1 cellular context compared by ENCODE assay signal in genomic region chr22:45268958-45269844, GRCh38.
A peak's percentile ranks its signal among the peaks of the same experiment; 100 is the strongest.
TF ChIP-seq lines count a peak whose summit lies in the region.

No MANE protein-coding gene starts in this region.

TF ChIP-seq in HepG2, 621 proteins besides CTCF, POLR2A, EP300 and RAD21 (continued from another document and continues in another):
- TF ChIP-seq, protein P1, sequence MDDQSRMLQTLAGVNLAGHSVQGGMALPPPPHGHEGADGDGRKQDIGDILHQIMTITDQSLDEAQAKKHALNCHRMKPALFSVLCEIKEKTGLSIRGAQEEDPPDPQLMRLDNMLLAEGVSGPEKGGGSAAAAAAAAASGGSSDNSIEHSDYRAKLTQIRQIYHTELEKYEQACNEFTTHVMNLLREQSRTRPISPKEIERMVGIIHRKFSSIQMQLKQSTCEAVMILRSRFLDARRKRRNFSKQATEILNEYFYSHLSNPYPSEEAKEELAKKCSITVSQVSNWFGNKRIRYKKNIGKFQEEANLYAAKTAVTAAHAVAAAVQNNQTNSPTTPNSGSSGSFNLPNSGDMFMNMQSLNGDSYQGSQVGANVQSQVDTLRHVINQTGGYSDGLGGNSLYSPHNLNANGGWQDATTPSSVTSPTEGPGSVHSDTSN (CRISPR knock-in tag; IDR thresholded peaks at IDR 0.05; ENCODE audit: borderline replicate concordance): no peak
- peak; percentile 52 for TF ChIP-seq DMAP1 (CRISPR knock-in tag; IDR thresholded peaks at IDR 0.05)
- TF ChIP-seq KMT2A (CRISPR knock-in tag; IDR thresholded peaks at IDR 0.05): peak; percentile 47; the same call in 1 of the 2 replicates
- TF ChIP-seq, protein P2, sequence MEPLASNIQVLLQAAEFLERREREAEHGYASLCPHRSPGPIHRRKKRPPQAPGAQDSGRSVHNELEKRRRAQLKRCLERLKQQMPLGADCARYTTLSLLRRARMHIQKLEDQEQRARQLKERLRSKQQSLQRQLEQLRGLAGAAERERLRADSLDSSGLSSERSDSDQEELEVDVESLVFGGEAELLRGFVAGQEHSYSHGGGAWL (CRISPR knock-in tag; IDR thresholded peaks at IDR 0.05): peak; percentile 74; the same call in 1 of the 2 replicates
- no peak for TF ChIP-seq ZNF746 (CRISPR knock-in tag; IDR thresholded peaks at IDR 0.05)
- no peak for TF ChIP-seq GLI4 (CRISPR knock-in tag; IDR thresholded peaks at IDR 0.05; ENCODE audit: borderline replicate concordance)
- TF ChIP-seq GTF2F1 (IDR thresholded peaks at IDR 0.05; ENCODE audit: low read length): no peak
- no peak; the same call in 1 of the 2 replicates for TF ChIP-seq GFI1 (CRISPR knock-in tag; IDR thresholded peaks at IDR 0.05; ENCODE audit: borderline replicate concordance)
- TF ChIP-seq TBX3 (IDR thresholded peaks at IDR 0.05; ENCODE audit: borderline replicate concordance): no peak
- no peak for TF ChIP-seq ZNF33A (CRISPR knock-in tag; IDR thresholded peaks at IDR 0.05; ENCODE audit: borderline replicate concordance)
- no peak for TF ChIP-seq ZSCAN22 (CRISPR knock-in tag; IDR thresholded peaks at IDR 0.05)
- TF ChIP-seq ZNF772 (CRISPR knock-in tag; IDR thresholded peaks at IDR 0.05): peak; percentile 77; the same call in 1 of the 2 replicates
- peak; percentile 26 for TF ChIP-seq ASH2L (IDR thresholded peaks at IDR 0.05; ENCODE audit: insufficient read length, low read depth, low read length)
- no peak for TF ChIP-seq ZFP36L2 (CRISPR knock-in tag; IDR thresholded peaks at IDR 0.05)
- peak; percentile 62; the same call in 1 of the 2 replicates for TF ChIP-seq ZNF607 (CRISPR knock-in tag; IDR thresholded peaks at IDR 0.05; ENCODE audit: borderline replicate concordance)
- TF ChIP-seq IKZF1 (IDR thresholded peaks at IDR 0.05): no peak
- TF ChIP-seq SALL1 (CRISPR knock-in tag; IDR thresholded peaks at IDR 0.05): peak; percentile 46
- no peak for TF ChIP-seq TBL1XR1 (IDR thresholded peaks at IDR 0.05; ENCODE audit: borderline replicate concordance, low read length, partially characterized antibody)
- TF ChIP-seq, protein P3, sequence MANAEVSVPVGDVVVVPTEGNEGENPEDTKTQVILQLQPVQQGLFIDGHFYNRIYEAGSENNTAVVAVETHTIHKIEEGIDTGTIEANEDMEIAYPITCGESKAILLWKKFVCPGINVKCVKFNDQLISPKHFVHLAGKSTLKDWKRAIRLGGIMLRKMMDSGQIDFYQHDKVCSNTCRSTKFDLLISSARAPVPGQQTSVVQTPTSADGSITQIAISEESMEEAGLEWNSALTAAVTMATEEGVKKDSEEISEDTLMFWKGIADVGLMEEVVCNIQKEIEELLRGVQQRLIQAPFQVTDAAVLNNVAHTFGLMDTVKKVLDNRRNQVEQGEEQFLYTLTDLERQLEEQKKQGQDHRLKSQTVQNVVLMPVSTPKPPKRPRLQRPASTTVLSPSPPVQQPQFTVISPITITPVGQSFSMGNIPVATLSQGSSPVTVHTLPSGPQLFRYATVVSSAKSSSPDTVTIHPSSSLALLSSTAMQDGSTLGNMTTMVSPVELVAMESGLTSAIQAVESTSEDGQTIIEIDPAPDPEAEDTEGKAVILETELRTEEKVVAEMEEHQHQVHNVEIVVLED (CRISPR knock-in tag; IDR thresholded peaks at IDR 0.05; ENCODE audit: borderline replicate concordance): no peak
- TF ChIP-seq RBAK (CRISPR knock-in tag; IDR thresholded peaks at IDR 0.05): no peak
- TF ChIP-seq, protein P4, sequence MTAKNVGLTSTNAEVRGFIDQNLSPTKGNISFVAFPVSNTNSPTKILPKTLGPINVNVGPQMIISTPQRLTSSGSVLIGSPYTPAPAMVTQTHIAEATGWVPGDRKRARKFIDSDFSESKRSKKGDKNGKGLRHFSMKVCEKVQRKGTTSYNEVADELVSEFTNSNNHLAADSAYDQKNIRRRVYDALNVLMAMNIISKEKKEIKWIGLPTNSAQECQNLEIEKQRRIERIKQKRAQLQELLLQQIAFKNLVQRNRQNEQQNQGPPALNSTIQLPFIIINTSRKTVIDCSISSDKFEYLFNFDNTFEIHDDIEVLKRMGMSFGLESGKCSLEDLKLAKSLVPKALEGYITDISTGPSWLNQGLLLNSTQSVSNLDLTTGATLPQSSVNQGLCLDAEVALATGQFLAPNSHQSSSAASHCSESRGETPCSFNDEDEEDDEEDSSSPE (CRISPR knock-in tag; IDR thresholded peaks at IDR 0.05): no peak; the same call in 1 of the 2 replicates
- no peak for TF ChIP-seq ZNF546 (CRISPR knock-in tag; conservative IDR thresholded peaks at IDR 0.05)
- TF ChIP-seq PHF21A (CRISPR knock-in tag; IDR thresholded peaks at IDR 0.05): peak; percentile 24; the same call in 1 of the 2 replicates
- TF ChIP-seq GATA4 (IDR thresholded peaks at IDR 0.05; ENCODE audit: borderline replicate concordance, low read depth): peak; percentile 41; the same call in 1 of the 2 replicates
- TF ChIP-seq XRCC5 (optimal IDR thresholded peaks at IDR 0.05; ENCODE audit: low read length): peak; percentile 21
- 0 out of 2 replicates have a peak, but pooled peaks have one; percentile 49 for TF ChIP-seq MEIS2 (CRISPR knock-in tag; IDR thresholded peaks at IDR 0.05)
- TF ChIP-seq ZNF616 (CRISPR knock-in tag; IDR thresholded peaks at IDR 0.05; ENCODE audit: low read depth): no peak
- TF ChIP-seq, protein P5, sequence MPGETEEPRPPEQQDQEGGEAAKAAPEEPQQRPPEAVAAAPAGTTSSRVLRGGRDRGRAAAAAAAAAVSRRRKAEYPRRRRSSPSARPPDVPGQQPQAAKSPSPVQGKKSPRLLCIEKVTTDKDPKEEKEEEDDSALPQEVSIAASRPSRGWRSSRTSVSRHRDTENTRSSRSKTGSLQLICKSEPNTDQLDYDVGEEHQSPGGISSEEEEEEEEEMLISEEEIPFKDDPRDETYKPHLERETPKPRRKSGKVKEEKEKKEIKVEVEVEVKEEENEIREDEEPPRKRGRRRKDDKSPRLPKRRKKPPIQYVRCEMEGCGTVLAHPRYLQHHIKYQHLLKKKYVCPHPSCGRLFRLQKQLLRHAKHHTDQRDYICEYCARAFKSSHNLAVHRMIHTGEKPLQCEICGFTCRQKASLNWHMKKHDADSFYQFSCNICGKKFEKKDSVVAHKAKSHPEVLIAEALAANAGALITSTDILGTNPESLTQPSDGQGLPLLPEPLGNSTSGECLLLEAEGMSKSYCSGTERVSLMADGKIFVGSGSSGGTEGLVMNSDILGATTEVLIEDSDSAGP (CRISPR knock-in tag; IDR thresholded peaks at IDR 0.05; ENCODE audit: borderline replicate concordance): peak; percentile 64; the same call in 1 of the 2 replicates
- TF ChIP-seq ATF7 (IDR thresholded peaks at IDR 0.05): no peak
- TF ChIP-seq ATF7 (CRISPR knock-in tag; IDR thresholded peaks at IDR 0.05): no peak
- no peak; the same call in 1 of the 2 replicates for TF ChIP-seq ZNF740 (CRISPR knock-in tag; IDR thresholded peaks at IDR 0.05)
- no peak for TF ChIP-seq ZNF569 (CRISPR knock-in tag; IDR thresholded peaks at IDR 0.05; ENCODE audit: borderline replicate concordance)
- no peak for TF ChIP-seq TCF12 (IDR thresholded peaks at IDR 0.05)
- no peak for TF ChIP-seq TCF12 (CRISPR knock-in tag; IDR thresholded peaks at IDR 0.05)
- TF ChIP-seq NR2F1 (CRISPR knock-in tag; IDR thresholded peaks at IDR 0.05): no peak
- TF ChIP-seq CBFB (CRISPR knock-in tag; IDR thresholded peaks at IDR 0.05): no peak
- TF ChIP-seq CCDC6 (CRISPR knock-in tag; IDR thresholded peaks at IDR 0.05): peak; percentile 40; the same call in 1 of the 2 replicates
- no peak for TF ChIP-seq ZNF460 (CRISPR knock-in tag; IDR thresholded peaks at IDR 0.05; ENCODE audit: borderline replicate concordance)
- TF ChIP-seq ZFP36L1 (CRISPR knock-in tag; IDR thresholded peaks at IDR 0.05): no peak
- TF ChIP-seq, protein P6, sequence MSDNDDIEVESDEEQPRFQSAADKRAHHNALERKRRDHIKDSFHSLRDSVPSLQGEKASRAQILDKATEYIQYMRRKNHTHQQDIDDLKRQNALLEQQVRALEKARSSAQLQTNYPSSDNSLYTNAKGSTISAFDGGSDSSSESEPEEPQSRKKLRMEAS (IDR thresholded peaks at IDR 0.05): peak; percentile 59
- TF ChIP-seq REL (CRISPR knock-in tag; conservative IDR thresholded peaks at IDR 0.05): no peak
- TF ChIP-seq, protein P7, sequence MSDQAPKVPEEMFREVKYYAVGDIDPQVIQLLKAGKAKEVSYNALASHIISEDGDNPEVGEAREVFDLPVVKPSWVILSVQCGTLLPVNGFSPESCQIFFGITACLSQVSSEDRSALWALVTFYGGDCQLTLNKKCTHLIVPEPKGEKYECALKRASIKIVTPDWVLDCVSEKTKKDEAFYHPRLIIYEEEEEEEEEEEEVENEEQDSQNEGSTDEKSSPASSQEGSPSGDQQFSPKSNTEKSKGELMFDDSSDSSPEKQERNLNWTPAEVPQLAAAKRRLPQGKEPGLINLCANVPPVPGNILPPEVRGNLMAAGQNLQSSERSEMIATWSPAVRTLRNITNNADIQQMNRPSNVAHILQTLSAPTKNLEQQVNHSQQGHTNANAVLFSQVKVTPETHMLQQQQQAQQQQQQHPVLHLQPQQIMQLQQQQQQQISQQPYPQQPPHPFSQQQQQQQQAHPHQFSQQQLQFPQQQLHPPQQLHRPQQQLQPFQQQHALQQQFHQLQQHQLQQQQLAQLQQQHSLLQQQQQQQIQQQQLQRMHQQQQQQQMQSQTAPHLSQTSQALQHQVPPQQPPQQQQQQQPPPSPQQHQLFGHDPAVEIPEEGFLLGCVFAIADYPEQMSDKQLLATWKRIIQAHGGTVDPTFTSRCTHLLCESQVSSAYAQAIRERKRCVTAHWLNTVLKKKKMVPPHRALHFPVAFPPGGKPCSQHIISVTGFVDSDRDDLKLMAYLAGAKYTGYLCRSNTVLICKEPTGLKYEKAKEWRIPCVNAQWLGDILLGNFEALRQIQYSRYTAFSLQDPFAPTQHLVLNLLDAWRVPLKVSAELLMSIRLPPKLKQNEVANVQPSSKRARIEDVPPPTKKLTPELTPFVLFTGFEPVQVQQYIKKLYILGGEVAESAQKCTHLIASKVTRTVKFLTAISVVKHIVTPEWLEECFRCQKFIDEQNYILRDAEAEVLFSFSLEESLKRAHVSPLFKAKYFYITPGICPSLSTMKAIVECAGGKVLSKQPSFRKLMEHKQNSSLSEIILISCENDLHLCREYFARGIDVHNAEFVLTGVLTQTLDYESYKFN (CRISPR knock-in tag; conservative IDR thresholded peaks at IDR 0.05): no peak
- no peak for TF ChIP-seq NR3C1 (CRISPR knock-in tag; IDR thresholded peaks at IDR 0.05)
- peak; percentile 36 for TF ChIP-seq ZFY (CRISPR knock-in tag; IDR thresholded peaks at IDR 0.05)
- no peak for TF ChIP-seq MNT (IDR thresholded peaks at IDR 0.05)
- TF ChIP-seq, protein P8, sequence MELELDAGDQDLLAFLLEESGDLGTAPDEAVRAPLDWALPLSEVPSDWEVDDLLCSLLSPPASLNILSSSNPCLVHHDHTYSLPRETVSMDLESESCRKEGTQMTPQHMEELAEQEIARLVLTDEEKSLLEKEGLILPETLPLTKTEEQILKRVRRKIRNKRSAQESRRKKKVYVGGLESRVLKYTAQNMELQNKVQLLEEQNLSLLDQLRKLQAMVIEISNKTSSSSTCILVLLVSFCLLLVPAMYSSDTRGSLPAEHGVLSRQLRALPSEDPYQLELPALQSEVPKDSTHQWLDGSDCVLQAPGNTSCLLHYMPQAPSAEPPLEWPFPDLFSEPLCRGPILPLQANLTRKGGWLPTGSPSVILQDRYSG (CRISPR knock-in tag; IDR thresholded peaks at IDR 0.05): no peak
- TF ChIP-seq MAFF (IDR thresholded peaks at IDR 0.05; ENCODE audit: low read depth, low read length): no peak
- TF ChIP-seq ZNF550 (CRISPR knock-in tag; IDR thresholded peaks at IDR 0.05; ENCODE audit: borderline replicate concordance): 0 out of 2 replicates have a peak, but pooled peaks have one; percentile 49
- TF ChIP-seq MXD4 (CRISPR knock-in tag; IDR thresholded peaks at IDR 0.05): no peak
- TF ChIP-seq ZNF543 (CRISPR knock-in tag; IDR thresholded peaks at IDR 0.05): no peak
- TF ChIP-seq STAT5B (CRISPR knock-in tag; IDR thresholded peaks at IDR 0.05): no peak
- peak; percentile 39; the same call in 1 of the 2 replicates for TF ChIP-seq ZFX (CRISPR knock-in tag; IDR thresholded peaks at IDR 0.05; ENCODE audit: low read depth)
- TF ChIP-seq MIER3 (CRISPR knock-in tag; IDR thresholded peaks at IDR 0.05; ENCODE audit: borderline replicate concordance): 0 out of 2 replicates have a peak, but pooled peaks have one; percentile 39
- TF ChIP-seq AGO2 (optimal IDR thresholded peaks at IDR 0.05; ENCODE audit: low read depth, low read length): peak; percentile 62
- TF ChIP-seq ZNF274 (CRISPR knock-in tag; IDR thresholded peaks at IDR 0.05): no peak
- peak; percentile 57 for TF ChIP-seq POLR2G (IDR thresholded peaks at IDR 0.05; ENCODE audit: low read depth, low read length)
- no peak for TF ChIP-seq GABPA (IDR thresholded peaks at IDR 0.05; ENCODE audit: low read depth, low read length)
- no peak for TF ChIP-seq GABPA (CRISPR knock-in tag; IDR thresholded peaks at IDR 0.05; ENCODE audit: low read depth)
- no peak for TF ChIP-seq CREM (IDR thresholded peaks at IDR 0.05)
- no peak for TF ChIP-seq CREM (CRISPR knock-in tag; IDR thresholded peaks at IDR 0.05)
- TF ChIP-seq MED1 (CRISPR knock-in tag; IDR thresholded peaks at IDR 0.05): no peak; the same call in 1 of the 2 replicates
- TF ChIP-seq, protein P9, sequence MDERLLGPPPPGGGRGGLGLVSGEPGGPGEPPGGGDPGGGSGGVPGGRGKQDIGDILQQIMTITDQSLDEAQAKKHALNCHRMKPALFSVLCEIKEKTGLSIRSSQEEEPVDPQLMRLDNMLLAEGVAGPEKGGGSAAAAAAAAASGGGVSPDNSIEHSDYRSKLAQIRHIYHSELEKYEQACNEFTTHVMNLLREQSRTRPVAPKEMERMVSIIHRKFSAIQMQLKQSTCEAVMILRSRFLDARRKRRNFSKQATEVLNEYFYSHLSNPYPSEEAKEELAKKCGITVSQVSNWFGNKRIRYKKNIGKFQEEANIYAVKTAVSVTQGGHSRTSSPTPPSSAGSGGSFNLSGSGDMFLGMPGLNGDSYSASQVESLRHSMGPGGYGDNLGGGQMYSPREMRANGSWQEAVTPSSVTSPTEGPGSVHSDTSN (CRISPR knock-in tag; IDR thresholded peaks at IDR 0.05): no peak
- TF ChIP-seq PHF5A (CRISPR knock-in tag; IDR thresholded peaks at IDR 0.05; ENCODE audit: low read depth, unreplicated experiment): no peak
- TF ChIP-seq CEBPG (CRISPR knock-in tag; IDR thresholded peaks at IDR 0.05): no peak
